In the genomic region with DNA sequence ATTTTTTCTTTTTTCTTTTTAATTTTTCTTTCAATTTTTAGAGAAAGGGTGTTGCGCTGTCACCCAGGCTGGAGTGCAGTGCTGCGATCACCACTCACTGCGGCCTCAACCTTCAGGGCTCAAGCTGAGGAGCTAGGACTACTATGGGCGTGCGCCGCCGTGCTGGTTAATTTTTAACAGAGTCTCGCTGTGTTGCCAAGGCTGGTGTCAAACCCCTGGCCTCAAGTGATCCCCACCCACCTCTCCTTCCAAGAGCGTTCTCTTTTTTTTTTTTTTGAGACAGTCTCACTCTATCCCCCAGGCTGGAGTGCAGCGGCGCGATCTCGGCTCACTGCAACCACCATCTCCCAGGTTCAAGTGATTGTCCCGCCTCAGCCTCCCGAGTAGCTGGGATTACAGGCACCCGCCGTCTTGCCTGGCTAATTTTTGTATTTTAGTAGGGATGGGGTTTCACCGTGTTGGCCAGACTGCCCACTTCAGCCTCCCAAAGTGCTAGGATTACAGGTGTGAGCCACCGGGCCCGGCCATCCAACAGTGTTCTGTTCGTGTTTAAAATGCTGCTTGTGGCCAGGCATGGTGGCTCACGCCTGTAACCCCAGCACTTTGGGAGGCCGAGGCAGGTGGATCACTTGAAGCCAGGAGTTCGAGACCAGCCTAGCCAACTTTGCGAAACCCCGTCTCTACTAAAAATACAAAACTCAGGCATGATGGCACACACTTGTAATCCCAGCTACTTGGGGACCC, we compare ENCODE assay signal across 18 cellular contexts. TPM values are rescaled to one million over a fixed set of nuclear protein-coding genes. Genes with fewer than 3 reads are reported as not detected.
A peak's percentile ranks its signal among the peaks of the same experiment; 100 is the strongest.
DNase-seq lines count a peak whose midpoint lies in the region; ATAC-seq and TF ChIP-seq lines count a peak whose summit lies in the region.
"Had no signal": no experiment of that assay in that cellular context is flagged by ENCODE, and none has a peak within 500 bp of the region (broad histone marks: within the 10 kb centered on the region; RNA-seq: fewer than 3 reads in every experiment).

No MANE protein-coding gene starts in this region.

- no peak overlapping the region for H3K4me3 Mint-ChIP-seq in progenitor cell of endocrine pancreas (ENCODE audit: low read depth)
- H3K4me3 Mint-ChIP-seq: CD8-positive, alpha-beta T cell had no signal

- peaks cover 13% of the 10 kb centered on the region for H3K4me1 Mint-ChIP-seq in progenitor cell of endocrine pancreas (ENCODE audit: low read depth)

- no peaks in the 10 kb centered on the region for H3K27me3 ChIP-seq in Peyer's patch
- H3K27me3 ChIP-seq in left lung: no peaks in the 10 kb centered on the region

- H3K9me3 ChIP-seq in Peyer's patch (no peaks in the 10 kb centered on the region), left lung (no peaks in the 10 kb centered on the region)

- H3K36me3 ChIP-seq in Peyer's patch: peaks cover 0 to 79% (median 0%) of the 10 kb centered on the region in 3 donors
- H3K36me3 ChIP-seq in left lung: peaks cover 0 to 83% of the 10 kb centered on the region in 2 donors

- no peaks in the 10 kb centered on the region for H3K9me3 Mint-ChIP-seq in progenitor cell of endocrine pancreas (ENCODE audit: low read depth)
- H3K9me3 Mint-ChIP-seq: CD8-positive, alpha-beta T cell had no signal

- peaks cover 0 to 19% (median 0%) of the 10 kb centered on the region in 4 donors for H3K4me1 ChIP-seq in Peyer's patch
- H3K4me1 ChIP-seq in left lung: no peaks in the 10 kb centered on the region

- intact Hi-C loops in left lung (cut with DNase I): no loop called here

- H3K27ac ChIP-seq in 22Rv1 (0 out of 2 replicates have a peak overlapping the region, but pooled peaks have one; percentile 26), Peyer's patch (peak overlapping the region in 1 of 4 donors; percentile 9), left lung (no peak overlapping the region)

- TF ChIP-seq POLR2A in Peyer's patch (IDR thresholded peaks at IDR 0.05): peak in 1 of 2 donors; percentile 19

- ATAC-seq in left lung: peak; percentile 95
- ATAC-seq in HG03045 (IDR thresholded peaks at IDR 0.05; ENCODE audit: unreplicated experiment): no peak
- no peak for ATAC-seq in GM21528 (IDR thresholded peaks at IDR 0.05; ENCODE audit: low FRiP score, unreplicated experiment)
- no peak for ATAC-seq in GM21390 (IDR thresholded peaks at IDR 0.05; ENCODE audit: unreplicated experiment)
- ATAC-seq: CD8-positive, alpha-beta T cell; GM12878; PC-3 had no signal

- H3K27ac Mint-ChIP-seq in progenitor cell of endocrine pancreas: peak overlapping the region; percentile 79
- H3K27ac Mint-ChIP-seq: CD8-positive, alpha-beta T cell had no signal

- H3K36me3 Mint-ChIP-seq in progenitor cell of endocrine pancreas (ENCODE audit: insufficient read depth): peaks cover 11% of the 10 kb centered on the region

- no peak overlapping the region for H3K4me3 ChIP-seq in Peyer's patch
- H3K4me3 ChIP-seq in left lung: no peak overlapping the region
- H3K4me3 ChIP-seq: GM12878 had no signal

- DNase-seq in Peyer's patch (peak in 2 of 3 donors; percentile 82 to 85), left lung (peak in 1 of 2 donors; percentile 79), progenitor cell of endocrine pancreas (ENCODE audit: low spot score, unreplicated experiment) (peak; percentile 48), SKM-1 (lab: John Stamatoyannopoulos, UW; ENCODE audit: unreplicated experiment) (no peak)
- DNase-seq: CD8-positive, alpha-beta T cell; GDM1; GOT3; KBM-7; NCI-H1436; NCI-H2029; NCI-H2171 treated with DMSO at 0.1 percent for 48 hours; NCI-H82; PC-3 had no signal

- TF ChIP-seq CTCF in 22Rv1 (IDR thresholded peaks at IDR 0.05) (no peak), Peyer's patch (IDR thresholded peaks at IDR 0.05) (no peak), left lung (IDR thresholded peaks at IDR 0.05) (no peak), progenitor cell of endocrine pancreas (IDR thresholded peaks at IDR 0.05; ENCODE audit: unreplicated experiment) (no peak)

- H3K27me3 Mint-ChIP-seq in progenitor cell of endocrine pancreas: no peaks in the 10 kb centered on the region

RNA-seq across cellular contexts. Expression of a gene that starts 14.5 kb away (rescaled TPM):
- 1,000 to 10,000 TPM; 1,597 to 3,276 (median 2,603) TPM for total RNA-seq in Peyer's patch
- total RNA-seq in left lung: 1,000 to 10,000 TPM; 1,639 to 1,736 TPM
- total RNA-seq in progenitor cell of endocrine pancreas: 1,643 and 1,699 TPM in 2 replicates

RNA-seq across cellular contexts. Expression of a gene that starts 29.6 kb away (rescaled TPM):
- total RNA-seq in Peyer's patch (10 to 100 TPM in 3 of 4 donors, 1 to 10 TPM in 1; 7.4 to 48.7 (median 13.5) TPM), left lung (1 to 10 TPM in 1 of 2 donors, under 1 TPM in 1; 0.50 to 1.3 TPM), progenitor cell of endocrine pancreas (0.41 and 0.84 TPM in 2 replicates)

RNA-seq across cellular contexts. Expression of a gene that starts 37.8 kb away (rescaled TPM):
- total RNA-seq in Peyer's patch: 100 to 1,000 TPM; 242 to 461 (median 378) TPM
- total RNA-seq in left lung: 10 to 100 TPM; 79.3 to 79.5 TPM
- 183 and 184 TPM in 2 replicates for total RNA-seq in progenitor cell of endocrine pancreas

RNA-seq across cellular contexts. Expression of a gene that starts 55.6 kb away (rescaled TPM):
- total RNA-seq in Peyer's patch: 100 to 1,000 TPM; 177 to 227 (median 211) TPM
- total RNA-seq in left lung: 100 to 1,000 TPM in 1 of 2 donors, 10 to 100 TPM in 1; 98.2 to 123 TPM
- total RNA-seq in progenitor cell of endocrine pancreas: 178 and 183 TPM in 2 replicates
